ENCODE assay signal across 25 cellular contexts in genomic region chr1:167344605-167345385, GRCh38.
DNase-seq lines count a peak whose midpoint lies in the region; ATAC-seq and TF ChIP-seq lines count a peak whose summit lies in the region.
"Had no signal": no experiment of that assay in that cellular context is flagged by ENCODE, and none has a peak within 500 bp of the region (broad histone marks: within the 10 kb centered on the region; RNA-seq: fewer than 3 reads in every experiment).

No MANE protein-coding gene starts in this region.

- no peak for TF ChIP-seq POLR2A in ovary (IDR thresholded peaks at IDR 0.05)

- no peak overlapping the region for H3K4me3 Mint-ChIP-seq in T-helper 1 cell treated with Interleukin-12 subunit alpha and Interleukin-12 subunit beta and Interleukin-4 antibody, amounts not matched to agents 30 μg/mL and 1 μg/mL, for 36 hours
- H3K4me3 Mint-ChIP-seq: activated naive CD4-positive, alpha-beta T cell treated with anti-CD3 and anti-CD28 coated beads, Interleukin-2, amount 10 ng/mL, durations not matched to agents 7 days and 5 days; activated T-cell treated with anti-CD3 and anti-CD28 coated beads, Interleukin-2, amount 50 U/mL, for 24 hours; CD8-positive, alpha-beta memory T cell; natural killer cell had no signal

- H3K4me1 Mint-ChIP-seq in T-helper 1 cell treated with Interleukin-12 subunit alpha and Interleukin-12 subunit beta and Interleukin-4 antibody, amounts not matched to agents 30 μg/mL and 1 μg/mL, for 36 hours (ENCODE audit: low read depth), result peaks cover 4% of the 10 kb centered on the region

- H3K4me2 ChIP-seq in fibroblast of lung (ENCODE audit: extremely low read depth, insufficient read depth, low read length), result no peak overlapping the region
- H3K4me2 ChIP-seq: smooth muscle cell had no signal

- 70 to 73% (median 70%) methylated on average over 10 of the region's 10 CpGs for WGBS in ovary, 3 donors

- H3K27me3 Mint-ChIP-seq in T-helper 1 cell treated with Interleukin-12 subunit alpha and Interleukin-12 subunit beta and Interleukin-4 antibody, amounts not matched to agents 30 μg/mL and 1 μg/mL, for 36 hours (ENCODE audit: low read depth), result no peaks in the 10 kb centered on the region
- H3K27me3 Mint-ChIP-seq: activated naive CD4-positive, alpha-beta T cell treated with anti-CD3 and anti-CD28 coated beads, Interleukin-2, amount 10 ng/mL, durations not matched to agents 7 days and 5 days; activated T-cell treated with anti-CD3 and anti-CD28 coated beads, Interleukin-2, amount 50 U/mL, for 24 hours; CD8-positive, alpha-beta memory T cell had no signal

- TF ChIP-seq CTCF in fibroblast of lung (conservative IDR thresholded peaks at IDR 0.05 in 1 of 2, IDR thresholded peaks at IDR 0.05 in 1 of 2; ENCODE audit: low read depth in 1 of 2, low read length in 2 of 2), result no peak
- no peak for TF ChIP-seq CTCF in ovary (IDR thresholded peaks at IDR 0.05)

- H3K27ac ChIP-seq in SJCRH30 (peak overlapping the region; percentile 6; the same call in 1 of the 2 replicates), fibroblast of lung (ENCODE audit: insufficient read depth, low read length) (no peak overlapping the region), ovary (no peak overlapping the region)
- H3K27ac ChIP-seq: heart left ventricle, SJSA1 had no signal

- intact Hi-C loops in ovary (cut with DNase I), result no loop called here

- no peaks in the 10 kb centered on the region for H3K9me3 Mint-ChIP-seq in T-helper 1 cell treated with Interleukin-12 subunit alpha and Interleukin-12 subunit beta and Interleukin-4 antibody, amounts not matched to agents 30 μg/mL and 1 μg/mL, for 36 hours
- H3K9me3 Mint-ChIP-seq: activated naive CD4-positive, alpha-beta T cell treated with anti-CD3 and anti-CD28 coated beads, Interleukin-2, amount 10 ng/mL, durations not matched to agents 7 days and 5 days; activated T-cell treated with anti-CD3 and anti-CD28 coated beads, Interleukin-2, amount 50 U/mL, for 24 hours; CD8-positive, alpha-beta memory T cell; natural killer cell had no signal

- H3K4me3 ChIP-seq in SJCRH30, result no peak overlapping the region
- H3K4me3 ChIP-seq in fibroblast of lung (replicated peaks in 1 of 4; ENCODE audit: control extremely low read depth in 1 of 4, insufficient read depth in 1 of 4, low read depth in 3 of 4, low read length in 4 of 4), result no peak overlapping the region
- no peak overlapping the region for H3K4me3 ChIP-seq in ovary
- H3K4me3 ChIP-seq: GM12878, heart left ventricle, SJSA1, smooth muscle cell had no signal

- DNase-seq in T-helper 1 cell (no peak), SJCRH30 (peak; percentile 10 to 20), fibroblast of lung (ENCODE audit: low read depth in 2 of 2) (peak; percentile 44 to 49), ovary (no peak), NCI-H2196 treated with DMSO at 0.1 percent for 48 hours (lab: John Stamatoyannopoulos, UW; ENCODE audit: unreplicated experiment) (no peak)
- DNase-seq: activated CD4-positive, alpha-beta T cell treated with anti-CD3 and anti-CD28 coated beads for 48 hours; activated naive CD4-positive, alpha-beta T cell treated with anti-CD3 and anti-CD28 coated beads, Interleukin-2, amount 10 ng/mL, durations not matched to agents 7 days and 5 days; activated T-cell treated with anti-CD3 and anti-CD28 coated beads, Interleukin-2, amount 50 U/mL, for 24 hours; CD8-positive, alpha-beta memory T cell; DMS79 treated with DMSO at 0.1 percent for 48 hours; heart left ventricle; Karpas-422; left colon; midbrain; natural killer cell; NCI-H524 treated with DMSO at 0.1 percent for 48 hours; retina; stimulated activated CD4-positive, alpha-beta T cell treated with anti-CD3 and anti-CD28 coated beads, Interleukin-2, amount 100 ng/mL, for 24 hours; trophoblast cell had no signal

- H3K9ac ChIP-seq in fibroblast of lung (ENCODE audit: insufficient read depth, low read length), result no peak overlapping the region

- no peaks in the 10 kb centered on the region for H3K27me3 ChIP-seq in SJCRH30
- no peaks in the 10 kb centered on the region for H3K27me3 ChIP-seq in fibroblast of lung (ENCODE audit: control insufficient read depth, insufficient read depth, low read length)
- no peaks in the 10 kb centered on the region for H3K27me3 ChIP-seq in ovary
- H3K27me3 ChIP-seq: heart left ventricle, SJSA1 had no signal

- ATAC-seq in GM18511 (IDR thresholded peaks at IDR 0.05; ENCODE audit: unreplicated experiment) (no peak), GM19467 (IDR thresholded peaks at IDR 0.05; ENCODE audit: unreplicated experiment) (no peak)
- ATAC-seq: GM12878, left colon, natural killer cell had no signal

- H3K4me1 ChIP-seq in SJCRH30 (peaks cover 10% of the 10 kb centered on the region), fibroblast of lung (ENCODE audit: control insufficient read depth, extremely low read depth, insufficient read depth, low read length) (no peaks in the 10 kb centered on the region), ovary (ENCODE audit: insufficient read depth) (no peaks in the 10 kb centered on the region)

- no peak overlapping the region for H2AFZ ChIP-seq in fibroblast of lung (ENCODE audit: low read length)

- TF ChIP-seq EP300 in ovary (IDR thresholded peaks at IDR 0.05), result no peak

- H3K36me3 ChIP-seq in SJCRH30 (no peaks in the 10 kb centered on the region), fibroblast of lung (ENCODE audit: control insufficient read depth, insufficient read depth, low read length) (no peaks in the 10 kb centered on the region), ovary (no peaks in the 10 kb centered on the region)
- H3K36me3 ChIP-seq: heart left ventricle, SJSA1 had no signal

- H3K79me2 ChIP-seq in fibroblast of lung (ENCODE audit: control insufficient read depth, insufficient read depth, low read length), result no peaks in the 10 kb centered on the region

- H3K27ac Mint-ChIP-seq in T-helper 1 cell treated with Interleukin-12 subunit alpha and Interleukin-12 subunit beta and Interleukin-4 antibody, amounts not matched to agents 30 μg/mL and 1 μg/mL, for 36 hours, result peak overlapping the region; percentile 42
- H3K27ac Mint-ChIP-seq: activated naive CD4-positive, alpha-beta T cell treated with anti-CD3 and anti-CD28 coated beads, Interleukin-2, amount 10 ng/mL, durations not matched to agents 7 days and 5 days; activated T-cell treated with anti-CD3 and anti-CD28 coated beads, Interleukin-2, amount 50 U/mL, for 24 hours; natural killer cell had no signal

- H3K36me3 Mint-ChIP-seq in T-helper 1 cell treated with Interleukin-12 subunit alpha and Interleukin-12 subunit beta and Interleukin-4 antibody, amounts not matched to agents 30 μg/mL and 1 μg/mL, for 36 hours (ENCODE audit: low read depth), result no peaks in the 10 kb centered on the region
- H3K36me3 Mint-ChIP-seq: natural killer cell had no signal

- no peaks in the 10 kb centered on the region for H4K20me1 ChIP-seq in fibroblast of lung (ENCODE audit: control insufficient read depth, extremely low read depth, insufficient read depth, low read length)

- H3K9me3 ChIP-seq in SJCRH30 (replicated peaks) (no peaks in the 10 kb centered on the region), fibroblast of lung (ENCODE audit: control insufficient read depth, insufficient read depth, low read depth, low read length) (no peaks in the 10 kb centered on the region), ovary (no peaks in the 10 kb centered on the region)
- H3K9me3 ChIP-seq: SJSA1 had no signal

Comparison
In these comparisons a context has a peak if more than half of its experiments do, and no peak if none do; other contexts are left out.
1. DNase-seq: peak in SJCRH30 (2 of 2) and fibroblast of lung (2 of 2); none in T-helper 1 cell (0 of 5), ovary (0 of 5) and NCI-H2196 treated with DMSO at 0.1 percent for 48 hours (single experiment).